Comparison of ENCODE assay signal across 1 cellular context in genomic region chr4:101347267-101347556, GRCh38.
TF ChIP-seq lines count a peak whose summit lies in the region.

Gene PPP3CA (minus strand): TSS chr4:101347526.

TF ChIP-seq in HepG2, 621 proteins besides CTCF, POLR2A, EP300 and RAD21 (continued from another document and continues in another):
- TF ChIP-seq HOMEZ (CRISPR knock-in tag; IDR thresholded peaks at IDR 0.05; ENCODE audit: low read depth) (no peak), ZBTB14 (CRISPR knock-in tag; IDR thresholded peaks at IDR 0.05) (no peak), MTERF4 (CRISPR knock-in tag; IDR thresholded peaks at IDR 0.05) (no peak), YEATS4 (CRISPR knock-in tag; IDR thresholded peaks at IDR 0.05; ENCODE audit: borderline replicate concordance) (no peak; the same call in 1 of the 2 replicates), ZNF136 (CRISPR knock-in tag; IDR thresholded peaks at IDR 0.05; ENCODE audit: low read depth) (no peak), MAFG (CRISPR knock-in tag; IDR thresholded peaks at IDR 0.05) (no peak), ZSCAN25 (CRISPR knock-in tag; IDR thresholded peaks at IDR 0.05) (peak; percentile 63; the same call in 1 of the 2 replicates), ZFP82 (CRISPR knock-in tag; IDR thresholded peaks at IDR 0.05; ENCODE audit: borderline replicate concordance) (0 out of 2 replicates have a peak, but pooled peaks have one; percentile 64), ZNF275 (CRISPR knock-in tag; IDR thresholded peaks at IDR 0.05; ENCODE audit: borderline replicate concordance) (no peak), TAF15 (IDR thresholded peaks at IDR 0.05; ENCODE audit: low read depth, low read length, poor library complexity, severe bottlenecking) (peak; percentile 23), DMTF1 (CRISPR knock-in tag; IDR thresholded peaks at IDR 0.05) (no peak), PRPF4 (IDR thresholded peaks at IDR 0.05; ENCODE audit: low read depth, low read length, poor library complexity, severe bottlenecking) (no peak), PTBP1 (IDR thresholded peaks at IDR 0.05; ENCODE audit: low read depth, low read length, poor library complexity, severe bottlenecking) (no peak), GABPA (IDR thresholded peaks at IDR 0.05; ENCODE audit: low read depth, low read length) (no peak), GABPA (CRISPR knock-in tag; IDR thresholded peaks at IDR 0.05; ENCODE audit: low read depth) (no peak), ARNT (IDR thresholded peaks at IDR 0.05) (no peak), PAXIP1 (CRISPR knock-in tag; conservative IDR thresholded peaks at IDR 0.05) (no peak), ATF7-NPFF (CRISPR knock-in tag; IDR thresholded peaks at IDR 0.05; ENCODE audit: low read depth) (0 out of 2 replicates have a peak, but pooled peaks have one; percentile 44), IRF1 (CRISPR knock-in tag; IDR thresholded peaks at IDR 0.05; ENCODE audit: low read depth) (no peak), FOXM1 (CRISPR knock-in tag; IDR thresholded peaks at IDR 0.05) (no peak), ZNF713 (CRISPR knock-in tag; IDR thresholded peaks at IDR 0.05) (no peak), ZNF800 (CRISPR knock-in tag; IDR thresholded peaks at IDR 0.05) (no peak), ZNF512 (CRISPR knock-in tag; IDR thresholded peaks at IDR 0.05) (no peak), ISL2 (CRISPR knock-in tag; IDR thresholded peaks at IDR 0.05) (no peak), ZNF331 (CRISPR knock-in tag; IDR thresholded peaks at IDR 0.05) (no peak), BCLAF1 (IDR thresholded peaks at IDR 0.05) (no peak), ZNF263 (CRISPR knock-in tag; IDR thresholded peaks at IDR 0.05) (peak; percentile 95), MNT (IDR thresholded peaks at IDR 0.05) (no peak), ZNF879 (CRISPR knock-in tag; IDR thresholded peaks at IDR 0.05) (no peak), RBM22 (optimal IDR thresholded peaks at IDR 0.05; ENCODE audit: low read length) (no peak), BRD4 (CRISPR knock-in tag; IDR thresholded peaks at IDR 0.05) (no peak), CREM (IDR thresholded peaks at IDR 0.05) (no peak), CREM (CRISPR knock-in tag; IDR thresholded peaks at IDR 0.05) (no peak), MLX (CRISPR knock-in tag; IDR thresholded peaks at IDR 0.05) (no peak)
